In genomic region chr3:57864853-57865252, GRCh38 we compare ENCODE assay signal across 1 cellular context.
TF ChIP-seq lines count a peak whose summit lies in the region.

No MANE protein-coding gene starts in this region.

TF ChIP-seq in K562, 482 proteins besides CTCF, POLR2A, EP300 and RAD21 (continued from another document):
- TF ChIP-seq, protein P1, sequence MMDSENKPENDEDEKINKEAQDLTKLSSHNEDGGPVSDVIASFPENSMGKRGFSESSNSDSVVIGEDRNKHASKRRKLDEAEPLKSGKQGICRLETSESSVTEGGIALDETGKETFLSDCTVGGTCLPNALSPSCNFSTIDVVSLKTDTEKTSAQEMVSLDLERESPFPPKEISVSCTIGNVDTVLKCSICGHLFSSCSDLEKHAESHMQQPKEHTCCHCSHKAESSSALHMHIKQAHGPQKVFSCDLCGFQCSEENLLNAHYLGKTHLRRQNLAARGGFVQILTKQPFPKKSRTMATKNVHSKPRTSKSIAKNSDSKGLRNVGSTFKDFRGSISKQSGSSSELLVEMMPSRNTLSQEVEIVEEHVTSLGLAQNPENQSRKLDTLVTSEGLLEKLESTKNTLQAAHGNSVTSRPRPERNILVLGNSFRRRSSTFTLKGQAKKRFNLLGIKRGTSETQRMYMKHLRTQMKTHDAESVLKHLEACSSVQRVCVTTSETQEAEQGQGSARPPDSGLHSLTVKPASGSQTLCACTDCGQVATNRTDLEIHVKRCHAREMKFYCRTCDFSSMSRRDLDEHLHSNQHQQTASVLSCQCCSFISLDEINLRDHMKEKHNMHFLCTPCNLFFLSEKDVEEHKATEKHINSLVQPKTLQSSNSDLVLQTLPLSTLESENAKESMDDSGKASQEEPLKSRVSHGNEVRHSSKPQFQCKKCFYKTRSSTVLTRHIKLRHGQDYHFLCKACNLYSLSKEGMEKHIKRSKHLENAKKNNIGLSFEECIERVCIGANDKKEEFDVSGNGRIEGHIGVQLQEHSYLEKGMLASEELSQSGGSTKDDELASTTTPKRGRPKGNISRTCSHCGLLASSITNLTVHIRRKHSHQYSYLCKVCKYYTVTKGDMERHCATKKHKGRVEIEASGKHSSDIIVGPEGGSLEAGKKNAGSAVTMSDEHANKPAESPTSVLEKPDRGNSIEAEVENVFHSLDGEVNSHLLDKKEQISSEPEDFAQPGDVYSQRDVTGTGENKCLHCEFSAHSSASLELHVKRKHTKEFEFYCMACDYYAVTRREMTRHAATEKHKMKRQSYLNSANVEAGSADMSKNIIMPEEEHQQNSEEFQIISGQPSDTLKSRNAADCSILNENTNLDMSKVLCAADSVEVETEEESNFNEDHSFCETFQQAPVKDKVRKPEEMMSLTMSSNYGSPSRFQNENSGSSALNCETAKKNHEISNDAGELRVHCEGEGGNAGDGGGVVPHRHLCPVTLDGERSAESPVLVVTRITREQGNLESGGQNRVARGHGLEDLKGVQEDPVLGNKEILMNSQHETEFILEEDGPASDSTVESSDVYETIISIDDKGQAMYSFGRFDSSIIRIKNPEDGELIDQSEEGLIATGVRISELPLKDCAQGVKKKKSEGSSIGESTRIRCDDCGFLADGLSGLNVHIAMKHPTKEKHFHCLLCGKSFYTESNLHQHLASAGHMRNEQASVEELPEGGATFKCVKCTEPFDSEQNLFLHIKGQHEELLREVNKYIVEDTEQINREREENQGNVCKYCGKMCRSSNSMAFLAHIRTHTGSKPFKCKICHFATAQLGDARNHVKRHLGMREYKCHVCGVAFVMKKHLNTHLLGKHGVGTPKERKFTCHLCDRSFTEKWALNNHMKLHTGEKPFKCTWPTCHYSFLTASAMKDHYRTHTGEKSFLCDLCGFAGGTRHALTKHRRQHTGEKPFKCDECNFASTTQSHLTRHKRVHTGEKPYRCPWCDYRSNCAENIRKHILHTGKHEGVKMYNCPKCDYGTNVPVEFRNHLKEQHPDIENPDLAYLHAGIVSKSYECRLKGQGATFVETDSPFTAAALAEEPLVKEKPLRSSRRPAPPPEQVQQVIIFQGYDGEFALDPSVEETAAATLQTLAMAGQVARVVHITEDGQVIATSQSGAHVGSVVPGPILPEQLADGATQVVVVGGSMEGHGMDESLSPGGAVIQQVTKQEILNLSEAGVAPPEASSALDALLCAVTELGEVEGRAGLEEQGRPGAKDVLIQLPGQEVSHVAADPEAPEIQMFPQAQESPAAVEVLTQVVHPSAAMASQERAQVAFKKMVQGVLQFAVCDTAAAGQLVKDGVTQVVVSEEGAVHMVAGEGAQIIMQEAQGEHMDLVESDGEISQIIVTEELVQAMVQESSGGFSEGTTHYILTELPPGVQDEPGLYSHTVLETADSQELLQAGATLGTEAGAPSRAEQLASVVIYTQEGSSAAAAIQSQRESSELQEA (IDR thresholded peaks at IDR 0.05; ENCODE audit: low read depth), result no peak
- TF ChIP-seq PHTF2 (CRISPR knock-in tag; IDR thresholded peaks at IDR 0.05) (no peak), BRD4 (IDR thresholded peaks at IDR 0.05) (no peak), ZFP36 (IDR thresholded peaks at IDR 0.05; ENCODE audit: low read depth, low read length, partially characterized antibody) (no peak), SNAPC5 (CRISPR knock-in tag; IDR thresholded peaks at IDR 0.05) (no peak), SMARCC2 (IDR thresholded peaks at IDR 0.05; ENCODE audit: low read depth) (no peak), E2F5 (CRISPR knock-in tag; IDR thresholded peaks at IDR 0.05) (no peak), ZNF134 (CRISPR knock-in tag; conservative IDR thresholded peaks at IDR 0.05) (no peak), ZNF165 (CRISPR knock-in tag; IDR thresholded peaks at IDR 0.05; ENCODE audit: borderline replicate concordance) (no peak), HMG20B (CRISPR knock-in tag; IDR thresholded peaks at IDR 0.05) (no peak), ESRRB (CRISPR knock-in tag; IDR thresholded peaks at IDR 0.05; ENCODE audit: borderline replicate concordance) (no peak), ZNF347 (CRISPR knock-in tag; IDR thresholded peaks at IDR 0.05; ENCODE audit: low read depth) (no peak), SP2 (IDR thresholded peaks at IDR 0.05; ENCODE audit: extremely low read depth, low read depth, low read length, poor library complexity, severe bottlenecking) (no peak), BRCA1 (IDR thresholded peaks at IDR 0.05) (no peak), BRCA1 (CRISPR knock-in tag; IDR thresholded peaks at IDR 0.05) (no peak), SRSF3 (IDR thresholded peaks at IDR 0.05; ENCODE audit: insufficient read depth, low read length) (no peak)
- TF ChIP-seq, protein P2, sequence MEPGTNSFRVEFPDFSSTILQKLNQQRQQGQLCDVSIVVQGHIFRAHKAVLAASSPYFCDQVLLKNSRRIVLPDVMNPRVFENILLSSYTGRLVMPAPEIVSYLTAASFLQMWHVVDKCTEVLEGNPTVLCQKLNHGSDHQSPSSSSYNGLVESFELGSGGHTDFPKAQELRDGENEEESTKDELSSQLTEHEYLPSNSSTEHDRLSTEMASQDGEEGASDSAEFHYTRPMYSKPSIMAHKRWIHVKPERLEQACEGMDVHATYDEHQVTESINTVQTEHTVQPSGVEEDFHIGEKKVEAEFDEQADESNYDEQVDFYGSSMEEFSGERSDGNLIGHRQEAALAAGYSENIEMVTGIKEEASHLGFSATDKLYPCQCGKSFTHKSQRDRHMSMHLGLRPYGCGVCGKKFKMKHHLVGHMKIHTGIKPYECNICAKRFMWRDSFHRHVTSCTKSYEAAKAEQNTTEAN (CRISPR knock-in tag; IDR thresholded peaks at IDR 0.05), result no peak
- TF ChIP-seq, protein P3, sequence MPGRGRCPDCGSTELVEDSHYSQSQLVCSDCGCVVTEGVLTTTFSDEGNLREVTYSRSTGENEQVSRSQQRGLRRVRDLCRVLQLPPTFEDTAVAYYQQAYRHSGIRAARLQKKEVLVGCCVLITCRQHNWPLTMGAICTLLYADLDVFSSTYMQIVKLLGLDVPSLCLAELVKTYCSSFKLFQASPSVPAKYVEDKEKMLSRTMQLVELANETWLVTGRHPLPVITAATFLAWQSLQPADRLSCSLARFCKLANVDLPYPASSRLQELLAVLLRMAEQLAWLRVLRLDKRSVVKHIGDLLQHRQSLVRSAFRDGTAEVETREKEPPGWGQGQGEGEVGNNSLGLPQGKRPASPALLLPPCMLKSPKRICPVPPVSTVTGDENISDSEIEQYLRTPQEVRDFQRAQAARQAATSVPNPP (IDR thresholded peaks at IDR 0.05; ENCODE audit: borderline replicate concordance, insufficient read depth, insufficient read length), result no peak
- TF ChIP-seq, protein P4, sequence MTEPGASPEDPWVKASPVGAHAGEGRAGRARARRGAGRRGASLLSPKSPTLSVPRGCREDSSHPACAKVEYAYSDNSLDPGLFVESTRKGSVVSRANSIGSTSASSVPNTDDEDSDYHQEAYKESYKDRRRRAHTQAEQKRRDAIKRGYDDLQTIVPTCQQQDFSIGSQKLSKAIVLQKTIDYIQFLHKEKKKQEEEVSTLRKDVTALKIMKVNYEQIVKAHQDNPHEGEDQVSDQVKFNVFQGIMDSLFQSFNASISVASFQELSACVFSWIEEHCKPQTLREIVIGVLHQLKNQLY (CRISPR knock-in tag; conservative IDR thresholded peaks at IDR 0.05), result no peak
